ENCODE assay signal across 8 cellular contexts in the genomic region with DNA sequence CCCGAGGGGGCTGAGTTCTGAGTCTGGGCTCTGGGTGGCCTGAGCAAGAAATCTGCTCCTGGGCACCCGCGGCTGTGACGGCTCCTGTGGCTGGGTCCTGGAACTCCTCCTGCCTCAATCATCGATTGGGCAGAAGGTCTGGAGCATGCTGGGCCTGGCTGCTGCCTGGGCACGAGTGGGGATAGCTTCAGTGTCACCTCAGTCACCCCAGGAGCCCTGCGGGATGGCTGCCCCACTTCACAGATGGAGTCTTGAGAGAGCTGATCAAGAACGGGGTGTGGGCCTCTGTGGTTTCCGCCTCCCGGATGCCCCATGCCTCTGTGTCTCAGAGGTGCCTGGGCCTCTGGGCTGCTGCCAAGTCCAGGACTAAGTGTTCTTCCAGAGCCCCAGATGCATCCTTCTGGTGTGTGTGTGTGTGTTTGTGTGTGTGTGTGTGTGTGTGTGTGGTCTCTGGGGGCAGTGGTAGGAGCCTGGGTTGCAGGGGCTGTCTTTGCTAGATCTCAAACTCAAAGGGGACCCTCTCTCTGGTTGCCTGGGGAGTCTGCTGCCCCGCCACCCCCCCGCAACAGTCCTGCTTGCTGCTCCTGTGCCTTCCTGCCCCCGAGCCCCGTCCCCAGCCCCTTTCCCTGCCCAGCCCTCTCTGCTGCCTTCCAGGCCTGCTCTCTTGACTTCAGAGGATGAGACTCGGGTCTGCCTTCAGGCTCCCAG.
DNase-seq lines count a peak whose midpoint lies in the region; ATAC-seq and TF ChIP-seq lines count a peak whose summit lies in the region.
"Had no signal": no experiment of that assay in that cellular context is flagged by ENCODE, and none has a peak within 500 bp of the region (broad histone marks: within the 10 kb centered on the region; RNA-seq: fewer than 3 reads in every experiment).

No MANE protein-coding gene starts in this region.

- peaks cover 29% of the 10 kb centered on the region for H3K4me1 Mint-ChIP-seq in activated T-helper 2 cell treated with anti-CD3 and anti-CD28 coated beads, Interferon-gamma antibody, Interleukin-2, Interleukin-4, amounts not matched to agents 10 μg/mL and 5 μg/mL and 100 μg/mL, durations not matched to agents 14 hours and 24 hours and 36 hours (ENCODE audit: low read depth)
- H3K4me1 Mint-ChIP-seq in type B pancreatic cell (ENCODE audit: unreplicated experiment), result no peaks in the 10 kb centered on the region

- DNase-seq in RWPE2 (ENCODE audit: low spot score) (peak; percentile 50), mucosa of descending colon (peak; percentile 20 to 84 (median 45)), type B pancreatic cell (ENCODE audit: extremely low spot score, unreplicated experiment) (peak; percentile 59), midbrain (lab: John Stamatoyannopoulos, UW) (no peak), NCI-H128 (lab: John Stamatoyannopoulos, UW; ENCODE audit: unreplicated experiment) (no peak)
- peak; percentile 60 for DNase-seq in activated T-helper 2 cell treated with anti-CD3 and anti-CD28 coated beads, Interferon-gamma antibody, Interleukin-2, Interleukin-4, amounts not matched to agents 10 μg/mL and 5 μg/mL and 100 μg/mL, durations not matched to agents 14 hours and 24 hours and 36 hours (ENCODE audit: low spot score)

- H3K9me3 ChIP-seq in RWPE2 (ENCODE audit: severe bottlenecking) (peaks cover 11% of the 10 kb centered on the region), mucosa of descending colon (peaks cover 15% of the 10 kb centered on the region)

- no peak for TF ChIP-seq CTCF in RWPE2 (IDR thresholded peaks at IDR 0.05; ENCODE audit: poor library complexity, severe bottlenecking)
- no peak for TF ChIP-seq CTCF in mucosa of descending colon (IDR thresholded peaks at IDR 0.05)
- TF ChIP-seq CTCF in type B pancreatic cell (conservative IDR thresholded peaks at IDR 0.05), result no peak

- H3K4me1 ChIP-seq in RWPE2 (ENCODE audit: insufficient read depth, poor library complexity, severe bottlenecking), result no peaks in the 10 kb centered on the region
- no peaks in the 10 kb centered on the region for H3K4me1 ChIP-seq in mucosa of descending colon (ENCODE audit: low read depth)

- H3K36me3 Mint-ChIP-seq in activated T-helper 2 cell treated with anti-CD3 and anti-CD28 coated beads, Interferon-gamma antibody, Interleukin-2, Interleukin-4, amounts not matched to agents 10 μg/mL and 5 μg/mL and 100 μg/mL, durations not matched to agents 14 hours and 24 hours and 36 hours (ENCODE audit: low read depth), result no peaks in the 10 kb centered on the region
- no peaks in the 10 kb centered on the region for H3K36me3 Mint-ChIP-seq in type B pancreatic cell

- ATAC-seq in RWPE2 (ENCODE audit: low read depth) (peak; percentile 24; the same call in 1 of the 3 replicates), mucosa of descending colon (peak; percentile 75), HG02759 (IDR thresholded peaks at IDR 0.05; ENCODE audit: unreplicated experiment) (no peak)

- H3K27me3 ChIP-seq in RWPE2 (ENCODE audit: insufficient read depth, poor library complexity, severe bottlenecking), result peaks cover 57% of the 10 kb centered on the region

- intact Hi-C loops in activated T-helper 2 cell treated with anti-CD3 and anti-CD28 coated beads, Interferon-gamma antibody, Interleukin-2, Interleukin-4, amounts not matched to agents 10 μg/mL and 5 μg/mL and 100 μg/mL, durations not matched to agents 14 hours and 24 hours and 36 hours (cut with micrococcal nuclease), result no loop called here
- intact Hi-C loops in mucosa of descending colon (cut with DNase I, micrococcal nuclease), result no loop called here

- no peaks in the 10 kb centered on the region for H3K36me3 ChIP-seq in RWPE2 (ENCODE audit: low read depth)
- H3K36me3 ChIP-seq in mucosa of descending colon (ENCODE audit: low read depth), result no peaks in the 10 kb centered on the region

- H3K27ac ChIP-seq in RWPE2 (ENCODE audit: poor library complexity, severe bottlenecking), result no peak overlapping the region
- H3K27ac ChIP-seq: KMS-11 had no signal

- no peaks in the 10 kb centered on the region for H3K27me3 Mint-ChIP-seq in activated T-helper 2 cell treated with anti-CD3 and anti-CD28 coated beads, Interferon-gamma antibody, Interleukin-2, Interleukin-4, amounts not matched to agents 10 μg/mL and 5 μg/mL and 100 μg/mL, durations not matched to agents 14 hours and 24 hours and 36 hours (ENCODE audit: low read depth)
- H3K27me3 Mint-ChIP-seq in type B pancreatic cell, result peaks cover 16% of the 10 kb centered on the region

- H3K4me3 ChIP-seq in RWPE2 (ENCODE audit: severe bottlenecking) (no peak overlapping the region), mucosa of descending colon (no peak overlapping the region)

- no peak overlapping the region for H3K4me3 Mint-ChIP-seq in activated T-helper 2 cell treated with anti-CD3 and anti-CD28 coated beads, Interferon-gamma antibody, Interleukin-2, Interleukin-4, amounts not matched to agents 10 μg/mL and 5 μg/mL and 100 μg/mL, durations not matched to agents 14 hours and 24 hours and 36 hours (ENCODE audit: low read depth)
- H3K4me3 Mint-ChIP-seq in type B pancreatic cell, result no peak overlapping the region

- H3K9me3 Mint-ChIP-seq in activated T-helper 2 cell treated with anti-CD3 and anti-CD28 coated beads, Interferon-gamma antibody, Interleukin-2, Interleukin-4, amounts not matched to agents 10 μg/mL and 5 μg/mL and 100 μg/mL, durations not matched to agents 14 hours and 24 hours and 36 hours, result peaks cover 15% of the 10 kb centered on the region
- H3K9me3 Mint-ChIP-seq in type B pancreatic cell, result peaks cover 14% of the 10 kb centered on the region

- peak overlapping the region; percentile 62 for H3K27ac Mint-ChIP-seq in activated T-helper 2 cell treated with anti-CD3 and anti-CD28 coated beads, Interferon-gamma antibody, Interleukin-2, Interleukin-4, amounts not matched to agents 10 μg/mL and 5 μg/mL and 100 μg/mL, durations not matched to agents 14 hours and 24 hours and 36 hours
- H3K27ac Mint-ChIP-seq in type B pancreatic cell, result no peak overlapping the region

Comparison
In these comparisons a context has a peak if more than half of its experiments do, and no peak if none do; other contexts are left out.
1. DNase-seq: peak in RWPE2 (single experiment), activated T-helper 2 cell treated with anti-CD3 and anti-CD28 coated beads, Interferon-gamma antibody, Interleukin-2, Interleukin-4, amounts not matched to agents 10 μg/mL and 5 μg/mL and 100 μg/mL, durations not matched to agents 14 hours and 24 hours and 36 hours (single experiment), mucosa of descending colon (3 of 3) and type B pancreatic cell (single experiment); none in midbrain (single experiment) and NCI-H128 (single experiment).